Comparison of ENCODE assay signal across 14 cellular contexts in the genomic region with DNA sequence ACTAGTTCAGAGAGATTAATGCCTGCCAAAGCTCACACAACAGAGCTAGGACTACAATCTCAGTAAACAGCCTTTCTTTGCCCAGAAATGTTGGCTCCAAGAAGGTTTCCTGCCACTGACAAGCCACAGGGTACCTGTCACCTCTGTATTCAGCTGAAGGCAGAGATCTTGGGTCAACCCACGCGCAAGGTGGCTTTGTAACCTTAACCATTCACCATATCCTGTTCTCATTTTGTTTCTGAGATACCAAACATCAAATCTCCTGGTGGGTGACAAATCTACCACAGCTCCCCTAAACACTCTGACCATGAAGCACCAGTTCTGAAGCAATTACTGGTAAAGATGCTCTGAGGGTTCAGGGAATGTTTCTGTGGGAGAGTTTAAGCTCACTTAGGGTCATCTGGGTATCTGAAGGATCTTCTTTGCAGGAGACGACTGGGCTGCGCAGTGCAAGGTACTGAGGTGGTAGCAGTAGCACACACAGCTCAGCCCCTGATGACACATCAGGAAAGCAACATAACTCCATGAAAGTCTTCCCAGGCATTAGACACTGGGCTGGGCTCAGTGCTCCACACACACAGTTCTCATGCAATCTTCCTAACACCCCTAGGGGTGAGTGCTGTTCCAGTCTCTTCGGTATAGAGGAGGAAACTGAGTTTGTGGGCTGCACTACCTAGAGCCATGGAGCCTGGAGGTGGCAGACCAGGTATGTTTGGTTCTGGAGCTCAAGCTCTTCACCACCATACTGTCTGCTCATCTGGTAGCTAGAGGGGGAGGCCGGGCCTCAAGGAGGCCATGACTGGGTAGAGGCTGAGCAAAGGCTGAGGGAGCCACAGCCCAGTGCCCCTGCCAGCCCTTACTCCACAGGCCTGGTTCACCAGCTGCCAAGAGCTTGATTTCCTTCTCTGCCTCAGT. TPM values are rescaled to one million over a fixed set of nuclear protein-coding genes. Genes with fewer than 3 reads are reported as not detected.
DNase-seq lines count a peak whose midpoint lies in the region; ATAC-seq and TF ChIP-seq lines count a peak whose summit lies in the region.
"Had no signal": no experiment of that assay in that cellular context is flagged by ENCODE, and none has a peak within 500 bp of the region (broad histone marks: within the 10 kb centered on the region; RNA-seq: fewer than 3 reads in every experiment).

No MANE protein-coding gene starts in this region.

- intact Hi-C loops in psoas muscle (cut with DNase I) (no loop called here), thyroid gland (cut with DNase I) (loop anchor here (5.0 kb wide), 1 partner anchor 41 kb away; no protein-coding TSS in a partner anchor)

- H3K36me3 ChIP-seq in psoas muscle (ENCODE audit: insufficient read depth in 1 of 2, low read depth in 1 of 2) (peaks cover 3 to 100% of the 10 kb centered on the region in 2 donors), thyroid gland (peaks cover 42 to 45% of the 10 kb centered on the region in 2 donors)

- ATAC-seq in activated CD4-positive, CD25-positive, alpha-beta regulatory T cell treated with anti-CD3 and anti-CD28 coated beads, Interleukin-2, amount 50 U/mL, for 24 hours, result peak; percentile 72 to 80
- ATAC-seq in psoas muscle, result peak in 2 of 4 donors; percentile 11 to 19
- ATAC-seq in HG02981 (IDR thresholded peaks at IDR 0.05; ENCODE audit: unreplicated experiment), result no peak
- ATAC-seq: sciatic nerve had no signal

- H3K9me3 ChIP-seq in psoas muscle (no peaks in the 10 kb centered on the region), thyroid gland (no peaks in the 10 kb centered on the region)
- H3K9me3 ChIP-seq: heart right ventricle, suprapubic skin had no signal

- DNase-seq in activated CD4-positive, CD25-positive, alpha-beta regulatory T cell (lab: John Stamatoyannopoulos, UW), result no peak
- DNase-seq in activated T-helper 9 cell treated with anti-CD3 and anti-CD28 coated beads, Interleukin-2, amount 50 U/mL, for 16 hours (ENCODE audit: low read depth), result peak; percentile 32
- no peak for DNase-seq in psoas muscle
- DNase-seq in thyroid gland, result no peak
- DNase-seq in inferior parietal cortex (ENCODE audit: extremely low spot score), result no peak
- no peak for DNase-seq in germinal center (ENCODE audit: low spot score)
- DNase-seq: heart right ventricle, MM.1S, NCI-H82 had no signal

- H3K4me3 ChIP-seq in psoas muscle (no peak overlapping the region), thyroid gland (replicated peaks in 1 of 3) (no peak overlapping the region)
- H3K4me3 ChIP-seq: heart right ventricle, suprapubic skin had no signal

- H3K4me1 ChIP-seq in psoas muscle (no peaks in the 10 kb centered on the region), thyroid gland (peaks cover 32 to 46% of the 10 kb centered on the region in 2 donors)
- H3K4me1 ChIP-seq: suprapubic skin had no signal

- TF ChIP-seq POLR2A in thyroid gland (IDR thresholded peaks at IDR 0.05), result no peak

- TF ChIP-seq CTCF in psoas muscle (IDR thresholded peaks at IDR 0.05) (no peak), thyroid gland (IDR thresholded peaks at IDR 0.05) (no peak)

- 94 to 96% (median 95%) methylated on average over 6 of the region's 6 CpGs for WGBS in psoas muscle, 3 donors
- WGBS in thyroid gland, 2 donors, result 91% methylated on average over 5 to 6 of the region's 6 CpGs

- H3K27me3 ChIP-seq in psoas muscle (ENCODE audit: insufficient read depth in 3 of 3, low read length in 2 of 3) (no peaks in the 10 kb centered on the region), thyroid gland (no peaks in the 10 kb centered on the region)
- H3K27me3 ChIP-seq: heart right ventricle, suprapubic skin had no signal

- H3K27ac ChIP-seq in psoas muscle (peak overlapping the region; percentile 32), thyroid gland (peak overlapping the region in 2 of 3 donors; percentile 89 to 91)

RNA-seq across cellular contexts. Expression of gene CXCR6, which starts 7.7 kb away (rescaled TPM):
- total RNA-seq in psoas muscle (under 1 TPM in 1 of 4 donors, not detected in 3; 0.50 TPM), thyroid gland (1 to 10 TPM; 2.1 to 4.4 (median 3.4) TPM)
- under 1 TPM in 2 of 3 donors, not detected in 1; 0.05 to 0.10 TPM for polyA plus RNA-seq in psoas muscle
- total RNA-seq: A172 had no signal

RNA-seq across cellular contexts. Expression of gene FYCO1, which starts 44.7 kb away (rescaled TPM):
- total RNA-seq in psoas muscle (100 to 1,000 TPM in 3 of 4 donors, 10 to 100 TPM in 1; 60.1 to 129 (median 115) TPM), thyroid gland (10 to 100 TPM; 38.2 to 66.6 (median 50.5) TPM)
- 10 to 100 TPM; 14.0 to 68.3 (median 40.0) TPM for polyA plus RNA-seq in psoas muscle
